ENCODE assay signal across 8 cellular contexts in the genomic region with DNA sequence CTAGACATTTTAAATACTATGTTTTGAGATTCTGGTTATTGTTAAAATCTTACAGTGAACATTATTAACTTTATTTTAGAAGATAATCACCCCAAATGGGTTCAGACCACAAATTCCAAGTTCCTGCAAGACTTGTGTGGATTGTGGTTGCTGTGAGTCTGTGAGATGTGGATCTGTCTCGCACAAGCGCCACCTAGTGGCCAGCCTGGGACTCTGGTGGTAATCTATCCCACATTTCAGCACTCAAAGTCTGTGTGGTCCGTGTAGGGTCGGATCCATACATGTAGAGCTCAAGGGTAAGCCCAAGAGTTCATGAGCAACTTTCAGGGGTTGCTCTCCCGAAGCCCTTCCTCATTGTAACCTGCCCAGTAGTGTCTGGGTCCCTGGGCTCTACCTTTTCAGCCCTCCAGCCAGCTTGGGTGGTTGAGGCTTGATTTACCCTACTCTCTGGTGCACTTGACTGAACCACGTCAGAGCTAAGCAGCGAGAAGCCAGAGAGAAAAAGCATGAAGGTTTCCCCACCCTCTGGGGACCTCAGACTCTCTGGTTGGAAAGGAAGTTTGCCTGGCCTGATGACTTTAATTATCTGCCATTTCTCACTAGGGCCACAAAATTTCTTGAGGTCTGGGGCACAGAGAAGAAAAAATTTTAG.
DNase-seq lines count a peak whose midpoint lies in the region; ATAC-seq and TF ChIP-seq lines count a peak whose summit lies in the region.
"Not testable (repeated sequence)": the region's sequence is repeated elsewhere in the genome, so short reads cannot be mapped to it uniquely, and the experiment has no call there.

No MANE protein-coding gene starts in this region.

- H3K9me3 Mint-ChIP-seq in activated T-cell treated with anti-CD3 and anti-CD28 coated beads, Interleukin-2, amount 50 U/mL, for 24 hours, result not testable (repeated sequence)

- not testable (repeated sequence) for H3K4me3 ChIP-seq in effector memory CD4-positive, alpha-beta T cell (ENCODE audit: insufficient read depth, low read depth, low read length, poor library complexity, severe bottlenecking); liver (ENCODE audit: low read depth in 1 of 3, low read length in 3 of 3); tibial nerve

- H3K9ac ChIP-seq in liver (ENCODE audit: low read depth in 1 of 2, low read length in 2 of 2), result not testable (repeated sequence)

- not testable (repeated sequence) for H3K27ac Mint-ChIP-seq in activated T-cell treated with anti-CD3 and anti-CD28 coated beads, Interleukin-2, amount 50 U/mL, for 24 hours

- not testable (repeated sequence) for TF ChIP-seq POLR2A in tibial nerve (IDR thresholded peaks at IDR 0.05)

- TF ChIP-seq CTCF in GM13977 (IDR thresholded peaks at IDR 0.05; ENCODE audit: extremely low read depth, insufficient read depth, missing control alignments) (peak; percentile 62), liver (IDR thresholded peaks at IDR 0.05; ENCODE audit: low read depth, low read length, missing input control) (peak; percentile 20), tibial nerve (IDR thresholded peaks at IDR 0.05) (peak in 3 of 5 experiments; percentile 30 to 40 (median 35))

- WGBS in liver, result 10% methylated on average over 4 of the region's 7 CpGs
- no CpG with 5 or more reads among the region's 7 CpGs for WGBS in tibial nerve, 2 donors

- H3K27ac ChIP-seq in effector memory CD4-positive, alpha-beta T cell (ENCODE audit: insufficient read depth, low read length, poor library complexity, severe bottlenecking); liver (ENCODE audit: low read depth in 1 of 2, low read length in 2 of 2); tibial nerve: not testable (repeated sequence)

- H3K4me1 Mint-ChIP-seq in activated T-cell treated with anti-CD3 and anti-CD28 coated beads, Interleukin-2, amount 50 U/mL, for 24 hours (ENCODE audit: low read depth), result not testable (repeated sequence)

- not testable (repeated sequence) for H3K27me3 ChIP-seq in effector memory CD4-positive, alpha-beta T cell (replicated peaks; ENCODE audit: control insufficient read depth, insufficient read depth, low read length, poor library complexity, severe bottlenecking); liver (ENCODE audit: control insufficient read depth in 4 of 4, insufficient read depth in 4 of 4, low read length in 3 of 4); tibial nerve

- in situ Hi-C loops in GM13977 (cut with MboI; ENCODE audit: low pct_unique_long_range_greater_than_20kb, low sequenced_read_pairs, unreplicated experiment), result loop anchor here (25.0 kb wide), 1 partner anchor 93 kb away; no protein-coding TSS in a partner anchor

- H3K4me3 Mint-ChIP-seq in activated T-cell treated with anti-CD3 and anti-CD28 coated beads, Interleukin-2, amount 50 U/mL, for 24 hours, result not testable (repeated sequence)

- H3K36me3 ChIP-seq in effector memory CD4-positive, alpha-beta T cell (ENCODE audit: control insufficient read depth, insufficient read depth, low read length); liver (ENCODE audit: control insufficient read depth in 4 of 4, insufficient read depth in 3 of 4, low read depth in 1 of 4, low read length in 3 of 4); tibial nerve: not testable (repeated sequence)

- peaks cover 33% of the 10 kb centered on the region for H3K36me3 Mint-ChIP-seq in activated T-cell treated with anti-CD3 and anti-CD28 coated beads, Interleukin-2, amount 50 U/mL, for 24 hours (ENCODE audit: low read depth)

- H3K27me3 Mint-ChIP-seq in activated T-cell treated with anti-CD3 and anti-CD28 coated beads, Interleukin-2, amount 50 U/mL, for 24 hours, result not testable (repeated sequence)

- TF ChIP-seq RAD21 in liver (IDR thresholded peaks at IDR 0.05), result peak; percentile 24 to 46

- peak; percentile 78 for ATAC-seq in HG02623 (IDR thresholded peaks at IDR 0.05; ENCODE audit: unreplicated experiment)

- not testable (repeated sequence) for H3K4me1 ChIP-seq in effector memory CD4-positive, alpha-beta T cell (ENCODE audit: control insufficient read depth, insufficient read depth, low read length, poor library complexity, severe bottlenecking); liver (ENCODE audit: control insufficient read depth in 4 of 4, insufficient read depth in 4 of 4, low read length in 3 of 4); tibial nerve

- TF ChIP-seq EP300 in tibial nerve (IDR thresholded peaks at IDR 0.05), result not testable (repeated sequence)

- H3K9me3 ChIP-seq in effector memory CD4-positive, alpha-beta T cell (ENCODE audit: control insufficient read depth, low read length); liver (ENCODE audit: control insufficient read depth in 4 of 4, low read length in 3 of 4); tibial nerve: not testable (repeated sequence)

- DNase-seq in GM13977 (ENCODE audit: low spot score), result not testable (repeated sequence)
- DNase-seq in T follicular helper cell (ENCODE audit: low read depth), result peak; percentile 67
- peak; percentile 58 for DNase-seq in activated T-cell treated with anti-CD3 and anti-CD28 coated beads, Interleukin-2, amount 50 U/mL, for 24 hours
- peak; percentile 36 to 63 (median 44) for DNase-seq in effector memory CD4-positive, alpha-beta T cell
- DNase-seq in stimulated activated CD4-positive, alpha-beta T cell treated with anti-CD3 and anti-CD28 coated beads, Interleukin-15, amount 100 ng/mL, for 24 hours, result peak; percentile 73
- peak; percentile 39 to 72 for DNase-seq in tibial nerve (ENCODE audit: low spot score in 2 of 2)
